In genomic region chr12:110371408-110372055, GRCh38 we compare ENCODE assay signal across 9 cellular contexts. TPM values are rescaled to one million over a fixed set of nuclear protein-coding genes. Genes with fewer than 3 reads are reported as not detected.
A peak's percentile ranks its signal among the peaks of the same experiment; 100 is the strongest.
DNase-seq lines count a peak whose midpoint lies in the region; ATAC-seq, FAIRE-seq and TF ChIP-seq lines count a peak whose summit lies in the region.
"Had no signal": no experiment of that assay in that cellular context is flagged by ENCODE, and none has a peak within 500 bp of the region (broad histone marks: within the 10 kb centered on the region; RNA-seq: fewer than 3 reads in every experiment).

No MANE protein-coding gene starts in this region.

- no peak for TF ChIP-seq POLR2A in tibial nerve (IDR thresholded peaks at IDR 0.05)

- no peaks in the 10 kb centered on the region for H3K9me3 ChIP-seq in tibial nerve
- H3K9me3 ChIP-seq: psoas muscle had no signal

- TF ChIP-seq EP300 in tibial nerve (IDR thresholded peaks at IDR 0.05), result no peak

- no peak overlapping the region for H3K4me3 Mint-ChIP-seq in T-cell

- peaks cover 0 to 67% (median 0%) of the 10 kb centered on the region in 3 donors for H3K36me3 ChIP-seq in tibial nerve

- H3K27me3 ChIP-seq in tibial nerve, result no peaks in the 10 kb centered on the region

- no peak for TF ChIP-seq CTCF in D721Med (IDR thresholded peaks at IDR 0.05; ENCODE audit: insufficient read depth, missing control alignments)
- TF ChIP-seq CTCF in tibial nerve (IDR thresholded peaks at IDR 0.05), result no peak

- H3K4me3 ChIP-seq in tibial nerve, result no peak overlapping the region
- H3K4me3 ChIP-seq: psoas muscle had no signal

- H3K4me1 Mint-ChIP-seq in T-cell, result peaks cover 0 to 4% (median 2%) of the 10 kb centered on the region in 3 donors

- peaks cover 0 to 18% (median 3%) of the 10 kb centered on the region in 4 donors for H3K4me1 ChIP-seq in tibial nerve

- H3K27ac ChIP-seq in epithelial cell of prostate (peak overlapping the region; percentile 84), tibial nerve (no peak overlapping the region)
- H3K27ac ChIP-seq: psoas muscle had no signal

- WGBS in tibial nerve, 2 donors, result 68 to 77% methylated on average over 9 to 11 of the region's 13 CpGs

- H3K27ac Mint-ChIP-seq in T-cell, result peak overlapping the region in 1 of 2 donors; percentile 68

- no peaks in the 10 kb centered on the region for H3K9me3 Mint-ChIP-seq in T-cell

- CTCF ChIA-PET in T-cell (lab: Charles Lee), result no interaction called here

- no peak for FAIRE-seq in D721Med (lab: Jason Lieb, UNC)

- H3K36me3 Mint-ChIP-seq in T-cell, result peaks cover 23% of the 10 kb centered on the region

- DNase-seq in D721Med (ENCODE audit: insufficient read length, low spot score) (peak; percentile 70), NCI-H1105 (lab: John Stamatoyannopoulos, UW) (peak; percentile 18), epithelial cell of prostate (ENCODE audit: low read depth, low spot score) (no peak), T-cell (no peak), tibial nerve (ENCODE audit: low spot score in 2 of 2) (no peak), hippocampal formation (lab: John Stamatoyannopoulos, UW) (no peak)
- DNase-seq: psoas muscle had no signal

- peak; percentile 46 for ATAC-seq in GM21381 (IDR thresholded peaks at IDR 0.05; ENCODE audit: unreplicated experiment)
- no peak for ATAC-seq in T-cell (replicated peaks in 1 of 4)
- ATAC-seq in HG03095 (IDR thresholded peaks at IDR 0.05; ENCODE audit: unreplicated experiment), result no peak
- ATAC-seq: psoas muscle had no signal

- POLR2A ChIA-PET in T-cell (lab: Charles Lee), result no interaction called here

- H3K27me3 Mint-ChIP-seq in T-cell, result no peaks in the 10 kb centered on the region

RNA-seq across cellular contexts. Expression of gene ANAPC7, which starts 32.0 kb away (rescaled TPM):
- total RNA-seq in T-cell (10 to 100 TPM; 40.8 to 60.4 (median 57.6) TPM), tibial nerve (10 to 100 TPM; 26.3 to 46.7 (median 39.2) TPM)

Comparison
In these comparisons a context has a peak if more than half of its experiments do, and no peak if none do; other contexts are left out.
1. DNase-seq: peak in D721Med (single experiment) and NCI-H1105 (single experiment); none in epithelial cell of prostate (single experiment), T-cell (0 of 34), tibial nerve (0 of 2) and hippocampal formation (0 of 2).